19 cellular contexts compared by ENCODE assay signal in genomic region chr20:51221103-51221502, GRCh38.
DNase-seq lines count a peak whose midpoint lies in the region; ATAC-seq and TF ChIP-seq lines count a peak whose summit lies in the region.
"Had no signal": no experiment of that assay in that cellular context is flagged by ENCODE, and none has a peak within 500 bp of the region (broad histone marks: within the 10 kb centered on the region; RNA-seq: fewer than 3 reads in every experiment).

No MANE protein-coding gene starts in this region.

- H3K4me2 ChIP-seq in HCT116 (ENCODE audit: low read length): no peak overlapping the region
- no peak overlapping the region for H3K4me2 ChIP-seq in neural progenitor cell

- POLR2A ChIA-PET in HCT116 (lab: Charles Lee): interaction anchor here (0.7 kb wide), 1 partner anchor 68 kb away, joined by 4 read pairs; no protein-coding TSS in a partner anchor

- intact Hi-C loops in HCT116 (cut with micrococcal nuclease): no loop called here
- intact Hi-C loops in CD14-positive monocyte (cut with micrococcal nuclease): loop anchor here in 1 of 2 donors (10.0 kb wide), 1 partner anchor 374 kb away; no protein-coding TSS in a partner anchor
- intact Hi-C loops in thyroid gland (cut with DNase I): loop anchor here (5.0 kb wide), 1 partner anchor 86 kb away; no protein-coding TSS in a partner anchor

- no peaks in the 10 kb centered on the region for H3K36me3 Mint-ChIP-seq in T-helper 1 cell treated with Interleukin-12 subunit alpha and Interleukin-12 subunit beta and Interleukin-4 antibody, amounts not matched to agents 30 μg/mL and 1 μg/mL, for 36 hours (ENCODE audit: low read depth)
- H3K36me3 Mint-ChIP-seq in neural progenitor cell (no peaks in the 10 kb centered on the region), CD14-positive monocyte (no peaks in the 10 kb centered on the region)
- H3K36me3 Mint-ChIP-seq: CD8-positive, alpha-beta T cell had no signal

- peaks cover 0 to 7% of the 10 kb centered on the region in 2 experiments; a peak in 1 of 4 replicates for H3K9me3 ChIP-seq in HCT116 (ENCODE audit: control insufficient read depth in 1 of 2, insufficient read depth in 1 of 2, low read depth in 1 of 2, low read length in 2 of 2)
- peaks cover 16% of the 10 kb centered on the region for H3K9me3 ChIP-seq in adipocyte (ENCODE audit: control insufficient read depth, low read length)
- H3K9me3 ChIP-seq in neural progenitor cell (ENCODE audit: low read depth): no peaks in the 10 kb centered on the region
- H3K9me3 ChIP-seq in thyroid gland: no peaks in the 10 kb centered on the region
- H3K9me3 ChIP-seq: BE2C had no signal

- H3K36me3 ChIP-seq in HCT116 (ENCODE audit: control insufficient read depth in 1 of 2, insufficient read depth in 2 of 2, low read length in 2 of 2) (no peaks in the 10 kb centered on the region), adipocyte (ENCODE audit: control insufficient read depth, insufficient read depth, low read length, severe bottlenecking) (no peaks in the 10 kb centered on the region), neural progenitor cell (no peaks in the 10 kb centered on the region), thyroid gland (no peaks in the 10 kb centered on the region)
- H3K36me3 ChIP-seq: BE2C had no signal

- H3K9ac ChIP-seq in HCT116 (ENCODE audit: low read length) (no peak overlapping the region), adipocyte (ENCODE audit: low read length) (no peak overlapping the region), neural progenitor cell (no peak overlapping the region)

- peaks cover 12% of the 10 kb centered on the region for H3F3A ChIP-seq in neural progenitor cell (ENCODE audit: low read depth)

- H3K27ac Mint-ChIP-seq in T-helper 1 cell treated with Interleukin-12 subunit alpha and Interleukin-12 subunit beta and Interleukin-4 antibody, amounts not matched to agents 30 μg/mL and 1 μg/mL, for 36 hours: no peak overlapping the region
- peak overlapping the region; percentile 17 for H3K27ac Mint-ChIP-seq in neural progenitor cell
- no peak overlapping the region for H3K27ac Mint-ChIP-seq in CD14-positive monocyte
- H3K27ac Mint-ChIP-seq: CD8-positive, alpha-beta T cell had no signal

- no peak for TF ChIP-seq RAD21 in HCT116 (IDR thresholded peaks at IDR 0.05; ENCODE audit: low read depth)

- no peak for ATAC-seq in HCT116
- ATAC-seq: CD8-positive, alpha-beta T cell had no signal

- H3K4me3 Mint-ChIP-seq in T-helper 1 cell treated with Interleukin-12 subunit alpha and Interleukin-12 subunit beta and Interleukin-4 antibody, amounts not matched to agents 30 μg/mL and 1 μg/mL, for 36 hours: peak overlapping the region; percentile 8
- H3K4me3 Mint-ChIP-seq in neural progenitor cell (no peak overlapping the region), CD14-positive monocyte (peak overlapping the region in 1 of 2 donors; percentile 39)
- H3K4me3 Mint-ChIP-seq: CD8-positive, alpha-beta T cell had no signal

- H3K27me3 Mint-ChIP-seq in T-helper 1 cell treated with Interleukin-12 subunit alpha and Interleukin-12 subunit beta and Interleukin-4 antibody, amounts not matched to agents 30 μg/mL and 1 μg/mL, for 36 hours (ENCODE audit: low read depth): peaks cover 46% of the 10 kb centered on the region
- H3K27me3 Mint-ChIP-seq in neural progenitor cell (ENCODE audit: insufficient read depth, low read depth) (peaks cover 12% of the 10 kb centered on the region), CD14-positive monocyte (ENCODE audit: low read depth in 3 of 3) (peaks cover 19 to 35% (median 20%) of the 10 kb centered on the region in 3 donors)

- H3K27ac ChIP-seq in HCT116 (ENCODE audit: low read depth, low read length) (no peak overlapping the region), neural progenitor cell (no peak overlapping the region), thyroid gland (no peak overlapping the region)

- H3K9me2 ChIP-seq in HCT116 (ENCODE audit: insufficient read depth): no peaks in the 10 kb centered on the region

- no TSS peak for BruUV-seq in HCT116 (replicated peaks; lab: Mats Ljungman, UMichigan)

- CTCF ChIA-PET in HCT116 (lab: Charles Lee): interaction anchor here (1.0 to 2.0 kb wide), 3 partner anchors 14 to 86 kb away, joined by 3 to 6 read pairs (median 5); no protein-coding TSS in a partner anchor

- DNase-seq in T-helper 1 cell (no peak), HCT116 (ENCODE audit: low read depth, low spot score) (no peak), adipocyte (ENCODE audit: low read depth) (no peak), neural progenitor cell (ENCODE audit: low spot score) (no peak), NCI-H2029 (lab: John Stamatoyannopoulos, UW) (no peak), CD14-positive monocyte (ENCODE audit: low spot score) (no peak), thyroid gland (no peak)
- DNase-seq: 8988T; BE2C; CD8-positive, alpha-beta T cell; DND-41; GF-D8; GOT3; NCI-H187 treated with DMSO at 0.1 percent for 48 hours; NCI-H2171; NCI-H446; NCI-H69; SIG-M5 had no signal

- H3K9me3 Mint-ChIP-seq in T-helper 1 cell treated with Interleukin-12 subunit alpha and Interleukin-12 subunit beta and Interleukin-4 antibody, amounts not matched to agents 30 μg/mL and 1 μg/mL, for 36 hours: peaks cover 13% of the 10 kb centered on the region
- H3K9me3 Mint-ChIP-seq in neural progenitor cell (peaks cover 33% of the 10 kb centered on the region), CD14-positive monocyte (peaks cover 7 to 19% (median 14%) of the 10 kb centered on the region in 7 donors)

- 94 to 96% methylated on average over 4 of the region's 4 CpGs for WGBS in thyroid gland, 2 donors

- H3K79me2 ChIP-seq in HCT116 (ENCODE audit: insufficient read depth, low read length) (no peaks in the 10 kb centered on the region), neural progenitor cell (ENCODE audit: low read depth) (no peaks in the 10 kb centered on the region)

- H3K4me3 ChIP-seq in HCT116 (replicated peaks in 1 of 2; ENCODE audit: low read depth in 1 of 2, low read length in 2 of 2) (no peak overlapping the region), adipocyte (ENCODE audit: low read length) (peak overlapping the region; percentile 55), neural progenitor cell (no peak overlapping the region), thyroid gland (replicated peaks in 1 of 3) (no peak overlapping the region)

- TF ChIP-seq CTCF in HCT116 (IDR thresholded peaks at IDR 0.05 in 2 of 3, conservative IDR thresholded peaks at IDR 0.05 in 1 of 3; ENCODE audit: borderline replicate concordance in 1 of 3, insufficient read depth in 1 of 3, low read depth in 2 of 3, low read length in 2 of 3) (no peak), neural progenitor cell (IDR thresholded peaks at IDR 0.05) (no peak), CD14-positive monocyte (IDR thresholded peaks at IDR 0.05) (no peak), thyroid gland (IDR thresholded peaks at IDR 0.05) (no peak)

- H3K27me3 ChIP-seq in HCT116 (ENCODE audit: insufficient read depth, low read length) (no peaks in the 10 kb centered on the region; the same call in 1 of the 2 replicates), adipocyte (replicated peaks; ENCODE audit: control insufficient read depth, insufficient read depth, low read length) (peaks cover 60% of the 10 kb centered on the region), neural progenitor cell (peaks cover 10% of the 10 kb centered on the region), thyroid gland (no peaks in the 10 kb centered on the region)
- H3K27me3 ChIP-seq: BE2C had no signal

- H2AFZ ChIP-seq in HCT116 (ENCODE audit: low read depth, low read length, poor library complexity, severe bottlenecking) (no peak overlapping the region), neural progenitor cell (replicated peaks) (no peak overlapping the region)

- peaks cover 11% of the 10 kb centered on the region for H3K4me1 Mint-ChIP-seq in T-helper 1 cell treated with Interleukin-12 subunit alpha and Interleukin-12 subunit beta and Interleukin-4 antibody, amounts not matched to agents 30 μg/mL and 1 μg/mL, for 36 hours (ENCODE audit: low read depth)
- H3K4me1 Mint-ChIP-seq in neural progenitor cell (peaks cover 36% of the 10 kb centered on the region), CD14-positive monocyte (peaks cover 31% of the 10 kb centered on the region)

- H4K20me1 ChIP-seq in HCT116 (ENCODE audit: insufficient read depth) (no peaks in the 10 kb centered on the region), neural progenitor cell (ENCODE audit: low read depth) (no peaks in the 10 kb centered on the region)

- TF ChIP-seq POLR2A in HCT116 (IDR thresholded peaks at IDR 0.05; ENCODE audit: borderline replicate concordance, extremely low read depth, insufficient read depth, insufficient read length): no peak
- no peak for TF ChIP-seq POLR2A in thyroid gland (IDR thresholded peaks at IDR 0.05)

- H3K4me1 ChIP-seq in HCT116 (ENCODE audit: control insufficient read depth in 1 of 2, insufficient read depth in 2 of 2, low read length in 2 of 2) (peaks cover 3 to 10% of the 10 kb centered on the region in 2 experiments; a peak in 2 of 4 replicates), adipocyte (ENCODE audit: control insufficient read depth, insufficient read depth, low read length) (peaks cover 8% of the 10 kb centered on the region), neural progenitor cell (peaks cover 13% of the 10 kb centered on the region), thyroid gland (no peaks in the 10 kb centered on the region)
- H3K4me1 ChIP-seq: BE2C had no signal

- RAD21 ChIA-PET in HCT116 (lab: Charles Lee; ENCODE audit: low non-redundant PET in 1 of 2, low total read pairs in 2 of 2, uncharacterized antibody in 2 of 2, unreplicated experiment in 2 of 2): interaction anchor here (0.7 kb wide), 2 partner anchors 85 to 403 kb away, joined by 3 read pairs; no protein-coding TSS in a partner anchor
